8 cellular contexts compared by ENCODE assay signal in genomic region chr17:67520282-67520906, GRCh38.
DNase-seq lines count a peak whose midpoint lies in the region; ATAC-seq lines count a peak whose summit lies in the region.

No MANE protein-coding gene starts in this region.

- peaks cover 20% of the 10 kb centered on the region for H3K4me1 Mint-ChIP-seq in activated CD4-positive, alpha-beta T cell treated with anti-CD3 and anti-CD28 coated beads, Interleukin-2, amount 10 ng/mL, durations not matched to agents 24 days and 14 days

- H3K4me3 ChIP-seq in right cardiac atrium (ENCODE audit: low read length) (no peak overlapping the region), subcutaneous abdominal adipose tissue (ENCODE audit: low read depth in 1 of 5, low read length in 5 of 5) (peak overlapping the region; percentile 17 to 57 (median 54))

- H3K36me3 ChIP-seq in subcutaneous abdominal adipose tissue (ENCODE audit: control insufficient read depth in 5 of 5, insufficient read depth in 5 of 5, low read length in 5 of 5) = no peaks in the 10 kb centered on the region

- intact Hi-C loops in activated CD4-positive, alpha-beta T cell treated with anti-CD3 and anti-CD28 coated beads, Interleukin-2, amount 10 ng/mL, durations not matched to agents 24 days and 14 days (cut with micrococcal nuclease) = no loop called here
- intact Hi-C loops in right cardiac atrium (cut with DNase I) = no loop called here

- peak overlapping the region; percentile 13 for H3K4me3 Mint-ChIP-seq in activated CD4-positive, alpha-beta T cell treated with anti-CD3 and anti-CD28 coated beads, Interleukin-2, amount 10 ng/mL, durations not matched to agents 24 days and 14 days

- ATAC-seq in right cardiac atrium = peak; percentile 48 to 54

- no peak overlapping the region for H3K9ac ChIP-seq in subcutaneous abdominal adipose tissue (ENCODE audit: low read length in 5 of 5)

- DNase-seq in activated CD4-positive, alpha-beta T cell treated with anti-CD3 and anti-CD28 coated beads, Interleukin-2, amount 10 ng/mL, durations not matched to agents 24 days and 14 days = no peak
- no peak for DNase-seq in activated CD4-positive, alpha-beta T cell treated with anti-CD3 and anti-CD28 coated beads, Interleukin-2, amount 50 U/mL, for 48 hours
- peak; percentile 44 for DNase-seq in SIG-M5 (lab: John Stamatoyannopoulos, UW)
- DNase-seq in right cardiac atrium = no peak
- no peak for DNase-seq in EL
- no peak for DNase-seq in occipital lobe (lab: John Stamatoyannopoulos, UW)
- DNase-seq in NCI-H1436 (lab: John Stamatoyannopoulos, UW) = no peak

- H3K27ac ChIP-seq in right cardiac atrium (ENCODE audit: low read length) = no peak overlapping the region
- H3K27ac ChIP-seq in subcutaneous abdominal adipose tissue (ENCODE audit: low read depth, low read length) = peak overlapping the region; percentile 12

- H3K36me3 Mint-ChIP-seq in activated CD4-positive, alpha-beta T cell treated with anti-CD3 and anti-CD28 coated beads, Interleukin-2, amount 10 ng/mL, durations not matched to agents 24 days and 14 days (ENCODE audit: low read depth) = peaks cover 4% of the 10 kb centered on the region

- no peak overlapping the region for H3K27ac Mint-ChIP-seq in activated CD4-positive, alpha-beta T cell treated with anti-CD3 and anti-CD28 coated beads, Interleukin-2, amount 10 ng/mL, durations not matched to agents 24 days and 14 days

- H3K27me3 ChIP-seq in right cardiac atrium (ENCODE audit: control insufficient read depth, insufficient read depth) (no peaks in the 10 kb centered on the region), subcutaneous abdominal adipose tissue (ENCODE audit: control insufficient read depth in 5 of 5, insufficient read depth in 4 of 5, low read length in 5 of 5) (peaks cover 0 to 4% (median 0%) of the 10 kb centered on the region in 5 donors)

- H3K9me3 ChIP-seq in right cardiac atrium (ENCODE audit: control insufficient read depth, low read length) (no peaks in the 10 kb centered on the region), subcutaneous abdominal adipose tissue (ENCODE audit: control insufficient read depth in 5 of 5, low read length in 5 of 5) (no peaks in the 10 kb centered on the region)

- 60% methylated on average over 13 of the region's 13 CpGs for WGBS in right cardiac atrium

- no peaks in the 10 kb centered on the region for H3K9me3 Mint-ChIP-seq in activated CD4-positive, alpha-beta T cell treated with anti-CD3 and anti-CD28 coated beads, Interleukin-2, amount 10 ng/mL, durations not matched to agents 24 days and 14 days

- peaks cover 14% of the 10 kb centered on the region for H3K4me1 ChIP-seq in right cardiac atrium (ENCODE audit: control insufficient read depth, insufficient read depth, low read length)
- H3K4me1 ChIP-seq in subcutaneous abdominal adipose tissue (ENCODE audit: control insufficient read depth in 5 of 5, insufficient read depth in 5 of 5, low read length in 5 of 5) = peaks cover 2 to 28% (median 24%) of the 10 kb centered on the region in 5 donors

- H3K27me3 Mint-ChIP-seq in activated CD4-positive, alpha-beta T cell treated with anti-CD3 and anti-CD28 coated beads, Interleukin-2, amount 10 ng/mL, durations not matched to agents 24 days and 14 days = no peaks in the 10 kb centered on the region
